10 cellular contexts compared by ENCODE assay signal in the genomic region with DNA sequence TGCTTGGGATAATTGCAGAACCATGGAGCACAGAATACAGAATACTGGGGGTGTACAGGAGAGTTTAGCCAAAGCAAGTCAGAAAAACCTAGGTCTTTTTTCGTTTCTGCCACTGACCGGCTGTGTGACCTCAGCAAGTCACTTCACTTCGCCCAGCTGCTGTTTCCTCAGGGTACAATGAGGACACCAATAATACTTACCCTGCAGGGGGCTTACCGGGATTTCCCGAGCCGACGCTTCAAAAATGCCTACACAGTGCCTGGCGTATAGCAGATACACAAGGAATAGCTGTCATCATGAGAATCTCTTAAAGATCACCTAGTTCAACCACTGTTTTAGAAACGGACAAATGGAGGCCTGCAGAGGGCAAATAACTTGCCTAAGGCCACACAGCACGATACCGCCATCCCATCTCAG. TPM values are rescaled to one million over a fixed set of nuclear protein-coding genes. Genes with fewer than 3 reads are reported as not detected.
DNase-seq lines count a peak whose midpoint lies in the region; ATAC-seq and TF ChIP-seq lines count a peak whose summit lies in the region.
"Had no signal": no experiment of that assay in that cellular context is flagged by ENCODE, and none has a peak within 500 bp of the region (broad histone marks: within the 10 kb centered on the region; RNA-seq: fewer than 3 reads in every experiment).

No MANE protein-coding gene starts in this region.

- no peaks in the 10 kb centered on the region for H3K36me3 ChIP-seq in breast epithelium
- H3K36me3 ChIP-seq in mammary epithelial cell (ENCODE audit: insufficient read depth, low read length): no peaks in the 10 kb centered on the region
- H3K36me3 ChIP-seq in uterus: no peaks in the 10 kb centered on the region

- H3K36me3 Mint-ChIP-seq in mesothelial cell of epicardium: no peaks in the 10 kb centered on the region

- TF ChIP-seq POLR2A in breast epithelium (IDR thresholded peaks at IDR 0.05): no peak
- no peak for TF ChIP-seq POLR2A in uterus (IDR thresholded peaks at IDR 0.05)

- no TSS peak for BruUV-seq in mammary epithelial cell (replicated peaks; lab: Mats Ljungman, UMichigan)

- H3K9me3 Mint-ChIP-seq in mesothelial cell of epicardium: no peaks in the 10 kb centered on the region

- no peak for ATAC-seq in HG03045 (IDR thresholded peaks at IDR 0.05; ENCODE audit: unreplicated experiment)

- peak overlapping the region; percentile 32 for H3K27ac Mint-ChIP-seq in mesothelial cell of epicardium

- H3K27ac ChIP-seq in breast epithelium (peak overlapping the region; percentile 59 to 83), mammary epithelial cell (ENCODE audit: insufficient read depth, low read depth, low read length) (no peak overlapping the region), uterus (peak overlapping the region; percentile 88 to 89)

- no peaks in the 10 kb centered on the region for H4K20me1 ChIP-seq in mammary epithelial cell (ENCODE audit: insufficient read depth, low read length)

- CTCF ChIA-PET in mammary epithelial cell (lab: Charles Lee; ENCODE audit: low non-redundant PET): no interaction called here

- H3K4me3 ChIP-seq in breast epithelium (peak overlapping the region; percentile 46 to 63 (median 53)), mammary epithelial cell (replicated peaks in 1 of 3; ENCODE audit: insufficient read depth in 1 of 3, low read depth in 2 of 3, low read length in 3 of 3) (no peak overlapping the region), epithelial cell of proximal tubule (ENCODE audit: low read depth, low read length) (peak overlapping the region; percentile 47), uterus (peak overlapping the region; percentile 50 to 52)

- no peaks in the 10 kb centered on the region for H3K79me2 ChIP-seq in mammary epithelial cell (ENCODE audit: insufficient read depth, low read length)

- H3K4me1 ChIP-seq in breast epithelium: no peaks in the 10 kb centered on the region
- H3K4me1 ChIP-seq in mammary epithelial cell (ENCODE audit: insufficient read depth, low read length): peaks cover 9% of the 10 kb centered on the region
- H3K4me1 ChIP-seq in uterus: no peaks in the 10 kb centered on the region

- H3K27me3 Mint-ChIP-seq in mesothelial cell of epicardium (ENCODE audit: low read depth): peaks cover 16% of the 10 kb centered on the region

- in situ Hi-C loops in mammary epithelial cell (cut with MboI; ENCODE audit: low sequenced_read_pairs in 2 of 2): no loop called here

- no peak for DNase-seq in breast epithelium (ENCODE audit: low spot score in 2 of 2)
- no peak for DNase-seq in mammary epithelial cell
- no peak for DNase-seq in epithelial cell of proximal tubule (ENCODE audit: low read depth)
- no peak for DNase-seq in mesothelial cell of epicardium (ENCODE audit: low spot score in 2 of 2, unreplicated experiment in 2 of 2)
- DNase-seq in uterus: no peak
- DNase-seq in COLO829 (ENCODE audit: low spot score): no peak
- no peak for DNase-seq in foreskin melanocyte

- WGBS in mammary epithelial cell (ENCODE audit: low coverage, missing lambda C conversion rate): 95% methylated on average over 11 of the region's 11 CpGs

- peak overlapping the region; percentile 72 for H3K4me3 Mint-ChIP-seq in mesothelial cell of epicardium

- no peak overlapping the region for H3K4me2 ChIP-seq in mammary epithelial cell (ENCODE audit: insufficient read depth, low read depth, low read length)

- H2AFZ ChIP-seq in mammary epithelial cell (ENCODE audit: low read depth, low read length): no peak overlapping the region

- H3K27me3 ChIP-seq in breast epithelium: no peaks in the 10 kb centered on the region
- no peaks in the 10 kb centered on the region for H3K27me3 ChIP-seq in mammary epithelial cell (ENCODE audit: insufficient read depth, low read length)
- H3K27me3 ChIP-seq in uterus: no peaks in the 10 kb centered on the region

- TF ChIP-seq CTCF in breast epithelium (IDR thresholded peaks at IDR 0.05) (no peak), mammary epithelial cell (conservative IDR thresholded peaks at IDR 0.05 in 1 of 2, IDR thresholded peaks at IDR 0.05 in 1 of 2; ENCODE audit: extremely low read depth in 1 of 2, insufficient read depth in 1 of 2, low read depth in 1 of 2, low read length in 2 of 2) (no peak), epithelial cell of proximal tubule (conservative IDR thresholded peaks at IDR 0.05; ENCODE audit: low read depth, low read length) (no peak), mesothelial cell of epicardium (IDR thresholded peaks at IDR 0.05; ENCODE audit: unreplicated experiment) (no peak), uterus (IDR thresholded peaks at IDR 0.05) (no peak)

- no peak overlapping the region for H3K9ac ChIP-seq in mammary epithelial cell (ENCODE audit: insufficient read depth, low read length)

- peaks cover 46% of the 10 kb centered on the region for H3K4me1 Mint-ChIP-seq in mesothelial cell of epicardium

- H3K9me3 ChIP-seq in breast epithelium (no peaks in the 10 kb centered on the region), mammary epithelial cell (replicated peaks; ENCODE audit: insufficient read depth, low read length) (no peaks in the 10 kb centered on the region), uterus (no peaks in the 10 kb centered on the region)

- intact Hi-C loops in breast epithelium (cut with DNase I; ENCODE audit: low total_unique reads) (no loop called here), mammary epithelial cell (cut with micrococcal nuclease) (no loop called here), uterus (cut with DNase I; ENCODE audit: low total_unique reads) (no loop called here)

- dilution Hi-C loops in mammary epithelial cell (cut with HindIII; ENCODE audit: low sequenced_read_pairs): no loop called here

RNA-seq across cellular contexts. Expression of gene RIPOR3, which starts 0.8 kb away (rescaled TPM):
- total RNA-seq in breast epithelium: 10 to 100 TPM in 2 of 3 donors, 1 to 10 TPM in 1; 4.5 to 35.5 (median 26.9) TPM
- under 1 TPM in 1 of 2 donors, not detected in 1; under 0.01 TPM for total RNA-seq in mammary epithelial cell
- not detected for polyA plus RNA-seq in mammary epithelial cell
- polyA minus RNA-seq in mammary epithelial cell: not detected
- 0.29 and 1.8 TPM in 2 replicates for total RNA-seq in epithelial cell of proximal tubule
- 18.8 to 20.0 TPM (median 19.2 TPM) in 3 replicates for total RNA-seq in mesothelial cell of epicardium
- 10 to 100 TPM in 3 of 4 donors, 1 to 10 TPM in 1; 9.1 to 85.4 (median 17.8) TPM for total RNA-seq in uterus
- total RNA-seq: activated CD8-positive, alpha-beta memory T cell treated with anti-CD3 and anti-CD28 coated beads for 36 hours; dermis microvascular lymphatic vessel endothelial cell had no signal

RNA-seq across cellular contexts. Expression of gene PARD6B, which starts 40.8 kb away (rescaled TPM):
- total RNA-seq in breast epithelium (10 to 100 TPM in 2 of 3 donors, 1 to 10 TPM in 1; 1.4 to 30.6 (median 13.4) TPM), mammary epithelial cell (1 to 10 TPM; 5.6 to 7.7 TPM), epithelial cell of proximal tubule (17.1 and 44.4 TPM in 2 replicates), mesothelial cell of epicardium (52.2 to 59.5 TPM (median 53.0 TPM) in 3 replicates), uterus (10 to 100 TPM in 2 of 4 donors, 1 to 10 TPM in 2; 2.0 to 13.2 (median 7.8) TPM)
- polyA plus RNA-seq in mammary epithelial cell: 1.5 TPM
- polyA minus RNA-seq in mammary epithelial cell: 4.8 TPM

Comparison
In these comparisons a context has a peak if more than half of its experiments do, and no peak if none do; other contexts are left out.
1. H3K4me3 ChIP-seq: peak in breast epithelium (3 of 3), epithelial cell of proximal tubule (single experiment) and uterus (2 of 2); none in mammary epithelial cell (0 of 3).